In genomic region chr16:13645525-13645924, GRCh38 we compare ENCODE assay signal across 27 cellular contexts.
"Had no signal": no experiment of that assay in that cellular context is flagged by ENCODE, and none has a peak within 500 bp of the region (broad histone marks: within the 10 kb centered on the region; RNA-seq: fewer than 3 reads in every experiment).

No MANE protein-coding gene starts in this region.

- H3K27ac Mint-ChIP-seq: naive thymus-derived CD8-positive, alpha-beta T cell; nephron; stimulated activated naive B cell treated with anti-CD40 and anti-IgM and Interleukin-4, amounts not matched to agents 10 μg/mL and 1 μg/mL and 100 μg/mL, for 72 hours had no signal

- H3K4me3 ChIP-seq: heart right ventricle, left lung, lower lobe of right lung, right atrium auricular region, skin epidermis, stomach, testis, thyroid gland, transverse colon, upper lobe of right lung had no signal

- ATAC-seq: heart right ventricle; left cardiac atrium; left lung; lower lobe of right lung; naive thymus-derived CD8-positive, alpha-beta T cell; sciatic nerve; stimulated activated naive B cell treated with anti-CD40 and anti-IgM and Interleukin-4, amounts not matched to agents 10 μg/mL and 1 μg/mL and 100 μg/mL, for 72 hours; stimulated activated naive CD8-positive, alpha-beta T cell treated with anti-CD3 and anti-CD28 coated beads, Interleukin-15, Interleukin-2, amounts not matched to agents 100 U/mL and 50 U/mL, for 24 hours; upper lobe of right lung had no signal

- H3K4me1 ChIP-seq: heart right ventricle, left lung, lower lobe of right lung, parathyroid adenoma, right atrium auricular region, stomach, testis, thyroid gland, transverse colon, upper lobe of right lung had no signal

- H3K4me3 Mint-ChIP-seq: naive thymus-derived CD8-positive, alpha-beta T cell; nephron; neural crest cell; stimulated activated naive B cell treated with anti-CD40 and anti-IgM and Interleukin-4, amounts not matched to agents 10 μg/mL and 1 μg/mL and 100 μg/mL, for 72 hours had no signal

- H3K36me3 ChIP-seq: heart right ventricle, left lung, lower lobe of right lung, right atrium auricular region, stomach, thyroid gland, transverse colon, upper lobe of right lung had no signal

- H3K79me2 ChIP-seq: parathyroid adenoma had no signal

- DNase-seq: heart right ventricle; hippocampal formation; kidney glomerular epithelial cell; left cardiac atrium; left lung; lower lobe of right lung; mammary epithelial cell; mesenchymal stem cell; naive thymus-derived CD8-positive, alpha-beta T cell; nucleus accumbens; stimulated activated CD4-positive, alpha-beta T cell treated with anti-CD3 and anti-CD28 coated beads, Interleukin-12 subunit alpha, Interleukin-12 subunit beta, amount 100 ng/mL, for 4 hours; stimulated activated CD4-positive, alpha-beta T cell treated with anti-CD3 and anti-CD28 coated beads, Interleukin-15, amount 100 ng/mL, for 24 hours; stimulated activated CD4-positive, alpha-beta T cell treated with anti-CD3 and anti-CD28 coated beads, Interleukin-2, amount 100 ng/mL, for 24 hours; stimulated activated CD4-positive, alpha-beta T cell treated with anti-CD3 and anti-CD28 coated beads, Interleukin-4, amount 100 ng/mL, for 1 hour; stimulated activated naive B cell treated with anti-CD40 and anti-IgM and Interleukin-4, amounts not matched to agents 10 μg/mL and 1 μg/mL and 100 μg/mL, for 72 hours; stimulated activated naive CD8-positive, alpha-beta T cell treated with anti-CD3 and anti-CD28 coated beads, Interleukin-15, Interleukin-2, amounts not matched to agents 100 U/mL and 50 U/mL, for 24 hours; stomach; testis; thyroid gland; transverse colon; upper lobe of right lung had no signal

- H3K9me3 ChIP-seq: heart right ventricle, left lung, lower lobe of right lung, right atrium auricular region, stomach, testis, thyroid gland, transverse colon, upper lobe of right lung had no signal

- H3K9me3 Mint-ChIP-seq: nephron, neural crest cell had no signal

- H3K27me3 ChIP-seq: left lung, right atrium auricular region, testis, thyroid gland, transverse colon, upper lobe of right lung had no signal

- H2AFZ ChIP-seq: parathyroid adenoma had no signal

- H3K27ac ChIP-seq: heart right ventricle, left lung, lower lobe of right lung, parathyroid adenoma, right atrium auricular region, skin epidermis, stomach, testis, thyroid gland, transverse colon, upper lobe of right lung had no signal

- H3K36me3 Mint-ChIP-seq: stimulated activated naive B cell treated with anti-CD40 and anti-IgM and Interleukin-4, amounts not matched to agents 10 μg/mL and 1 μg/mL and 100 μg/mL, for 72 hours had no signal

- H3K4me1 Mint-ChIP-seq: naive thymus-derived CD8-positive, alpha-beta T cell; nephron; neural crest cell; stimulated activated naive B cell treated with anti-CD40 and anti-IgM and Interleukin-4, amounts not matched to agents 10 μg/mL and 1 μg/mL and 100 μg/mL, for 72 hours had no signal
